Comparison of ENCODE assay signal across 12 cellular contexts in the genomic region with DNA sequence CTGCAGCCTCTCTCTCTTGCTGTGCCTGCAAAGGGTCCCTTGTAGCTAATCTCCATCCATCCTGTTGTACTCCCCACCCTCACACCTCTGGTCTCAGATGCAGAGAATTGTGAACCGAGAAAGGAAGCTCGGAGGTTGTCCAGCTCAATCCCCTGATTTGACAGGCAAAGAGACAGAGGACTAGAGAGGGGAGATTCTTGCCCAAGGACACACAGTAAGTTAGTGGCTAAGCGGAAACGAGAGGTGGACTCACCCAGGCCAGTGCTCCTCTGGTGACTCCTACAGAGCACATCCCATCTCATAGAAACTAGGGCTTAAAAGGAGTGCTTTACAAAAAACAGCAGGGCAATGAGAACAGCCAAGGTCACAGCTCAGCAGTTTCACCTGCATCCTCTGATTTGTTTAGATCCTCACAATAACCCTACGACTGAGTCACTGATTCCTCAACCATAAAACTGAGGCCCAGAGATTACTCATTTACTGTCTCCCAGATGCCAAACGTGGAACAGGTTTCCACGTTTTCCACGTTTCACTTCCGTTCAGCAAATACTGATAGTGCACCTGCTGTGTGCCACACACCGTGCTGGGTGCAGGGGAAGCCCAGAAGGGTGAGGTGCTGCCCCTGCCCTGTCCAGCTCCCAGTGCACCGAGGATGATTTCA. TPM values are rescaled to one million over a fixed set of nuclear protein-coding genes. Genes with fewer than 3 reads are reported as not detected.
A peak's percentile ranks its signal among the peaks of the same experiment; 100 is the strongest.
DNase-seq lines count a peak whose midpoint lies in the region; ATAC-seq and TF ChIP-seq lines count a peak whose summit lies in the region.
"Had no signal": no experiment of that assay in that cellular context is flagged by ENCODE, and none has a peak within 500 bp of the region (broad histone marks: within the 10 kb centered on the region; RNA-seq: fewer than 3 reads in every experiment).

No MANE protein-coding gene starts in this region.

- DNase-seq in DMS53 treated with DMSO at 0.1 percent for 48 hours (lab: John Stamatoyannopoulos, UW; ENCODE audit: unreplicated experiment): peak; percentile 82
- DNase-seq in CD14-positive monocyte (ENCODE audit: low spot score): no peak
- no peak for DNase-seq in stimulated activated CD4-positive, alpha-beta T cell treated with anti-CD3 and anti-CD28 coated beads, Interleukin-2, amount 100 ng/mL, for 48 hours
- DNase-seq in activated T-helper 2 cell treated with anti-CD3 and anti-CD28 coated beads, Interferon-gamma antibody, Interleukin-2, Interleukin-4, amounts not matched to agents 10 μg/mL and 5 μg/mL and 100 μg/mL, durations not matched to agents 14 hours and 24 hours and 36 hours (ENCODE audit: low spot score): no peak
- no peak for DNase-seq in NCI-H446 treated with DMSO at 0.1 percent for 48 hours (lab: John Stamatoyannopoulos, UW)
- DNase-seq: CD8-positive, alpha-beta T cell; SK-N-SH had no signal

- TF ChIP-seq CTCF in CD14-positive monocyte (IDR thresholded peaks at IDR 0.05): no peak

- H3K9me3 Mint-ChIP-seq in activated T-helper 17 cell treated with anti-CD3 and anti-CD28 coated beads, Interleukin-2, amount 50 U/mL, for 72 hours: no peaks in the 10 kb centered on the region
- H3K9me3 Mint-ChIP-seq in CD14-positive monocyte: no peaks in the 10 kb centered on the region
- no peaks in the 10 kb centered on the region for H3K9me3 Mint-ChIP-seq in activated T-helper 2 cell treated with anti-CD3 and anti-CD28 coated beads, Interferon-gamma antibody, Interleukin-2, Interleukin-4, amounts not matched to agents 10 μg/mL and 5 μg/mL and 100 μg/mL, durations not matched to agents 14 hours and 24 hours and 36 hours
- H3K9me3 Mint-ChIP-seq: activated naive CD4-positive, alpha-beta T cell treated with anti-CD3 and anti-CD28 coated beads, Interleukin-2, amount 50 U/mL, for 24 hours; CD8-positive, alpha-beta T cell had no signal

- H3K27me3 Mint-ChIP-seq in activated T-helper 17 cell treated with anti-CD3 and anti-CD28 coated beads, Interleukin-2, amount 50 U/mL, for 72 hours: no peaks in the 10 kb centered on the region
- H3K27me3 Mint-ChIP-seq in CD14-positive monocyte (ENCODE audit: low read depth in 3 of 3): peaks cover 2% of the 10 kb centered on the region in 3 donors
- H3K27me3 Mint-ChIP-seq in activated T-helper 2 cell treated with anti-CD3 and anti-CD28 coated beads, Interferon-gamma antibody, Interleukin-2, Interleukin-4, amounts not matched to agents 10 μg/mL and 5 μg/mL and 100 μg/mL, durations not matched to agents 14 hours and 24 hours and 36 hours (ENCODE audit: low read depth): no peaks in the 10 kb centered on the region
- H3K27me3 Mint-ChIP-seq: activated naive CD4-positive, alpha-beta T cell treated with anti-CD3 and anti-CD28 coated beads, Interleukin-2, amount 50 U/mL, for 24 hours had no signal

- no peaks in the 10 kb centered on the region for H3K4me1 Mint-ChIP-seq in activated T-helper 17 cell treated with anti-CD3 and anti-CD28 coated beads, Interleukin-2, amount 50 U/mL, for 72 hours
- no peaks in the 10 kb centered on the region for H3K4me1 Mint-ChIP-seq in CD14-positive monocyte
- no peaks in the 10 kb centered on the region for H3K4me1 Mint-ChIP-seq in activated T-helper 2 cell treated with anti-CD3 and anti-CD28 coated beads, Interferon-gamma antibody, Interleukin-2, Interleukin-4, amounts not matched to agents 10 μg/mL and 5 μg/mL and 100 μg/mL, durations not matched to agents 14 hours and 24 hours and 36 hours (ENCODE audit: low read depth)
- H3K4me1 Mint-ChIP-seq: activated naive CD4-positive, alpha-beta T cell treated with anti-CD3 and anti-CD28 coated beads, Interleukin-2, amount 50 U/mL, for 24 hours had no signal

- no peak overlapping the region for H3K27ac Mint-ChIP-seq in activated T-helper 17 cell treated with anti-CD3 and anti-CD28 coated beads, Interleukin-2, amount 50 U/mL, for 72 hours
- H3K27ac Mint-ChIP-seq in CD14-positive monocyte: peak overlapping the region in 1 of 7 donors; percentile 55
- no peak overlapping the region for H3K27ac Mint-ChIP-seq in activated T-helper 2 cell treated with anti-CD3 and anti-CD28 coated beads, Interferon-gamma antibody, Interleukin-2, Interleukin-4, amounts not matched to agents 10 μg/mL and 5 μg/mL and 100 μg/mL, durations not matched to agents 14 hours and 24 hours and 36 hours
- H3K27ac Mint-ChIP-seq: CD8-positive, alpha-beta T cell had no signal

- no peaks in the 10 kb centered on the region for H3K36me3 Mint-ChIP-seq in activated T-helper 17 cell treated with anti-CD3 and anti-CD28 coated beads, Interleukin-2, amount 50 U/mL, for 72 hours (ENCODE audit: low read depth)
- no peaks in the 10 kb centered on the region for H3K36me3 Mint-ChIP-seq in CD14-positive monocyte
- H3K36me3 Mint-ChIP-seq in activated T-helper 2 cell treated with anti-CD3 and anti-CD28 coated beads, Interferon-gamma antibody, Interleukin-2, Interleukin-4, amounts not matched to agents 10 μg/mL and 5 μg/mL and 100 μg/mL, durations not matched to agents 14 hours and 24 hours and 36 hours (ENCODE audit: low read depth): no peaks in the 10 kb centered on the region

- ATAC-seq in GM19468 (IDR thresholded peaks at IDR 0.05; ENCODE audit: extremely low read depth, unreplicated experiment) (peak; percentile 45), HG03108 (IDR thresholded peaks at IDR 0.05; ENCODE audit: unreplicated experiment) (peak; percentile 64)
- ATAC-seq in activated T-helper 17 cell treated with anti-CD3 and anti-CD28 coated beads, Interleukin-2, amount 50 U/mL, for 72 hours (replicated peaks): peak; percentile 32
- ATAC-seq: CD8-positive, alpha-beta T cell; gastroesophageal sphincter had no signal

- no peak overlapping the region for H3K4me3 Mint-ChIP-seq in activated T-helper 17 cell treated with anti-CD3 and anti-CD28 coated beads, Interleukin-2, amount 50 U/mL, for 72 hours
- H3K4me3 Mint-ChIP-seq in CD14-positive monocyte: no peak overlapping the region
- no peak overlapping the region for H3K4me3 Mint-ChIP-seq in activated T-helper 2 cell treated with anti-CD3 and anti-CD28 coated beads, Interferon-gamma antibody, Interleukin-2, Interleukin-4, amounts not matched to agents 10 μg/mL and 5 μg/mL and 100 μg/mL, durations not matched to agents 14 hours and 24 hours and 36 hours (ENCODE audit: low read depth)
- H3K4me3 Mint-ChIP-seq: activated naive CD4-positive, alpha-beta T cell treated with anti-CD3 and anti-CD28 coated beads, Interleukin-2, amount 50 U/mL, for 24 hours; CD8-positive, alpha-beta T cell had no signal

- intact Hi-C loops in CD14-positive monocyte (cut with micrococcal nuclease): no loop called here
- intact Hi-C loops in activated T-helper 2 cell treated with anti-CD3 and anti-CD28 coated beads, Interferon-gamma antibody, Interleukin-2, Interleukin-4, amounts not matched to agents 10 μg/mL and 5 μg/mL and 100 μg/mL, durations not matched to agents 14 hours and 24 hours and 36 hours (cut with micrococcal nuclease): no loop called here

RNA-seq across cellular contexts. Expression of a gene that starts 22.1 kb away (rescaled TPM):
- total RNA-seq in activated T-helper 17 cell treated with anti-CD3 and anti-CD28 coated beads, Interleukin-2, amount 50 U/mL, for 72 hours: 1 to 10 TPM; 1.1 TPM
- polyA plus RNA-seq in CD14-positive monocyte: 1 to 10 TPM; 1.4 to 1.5 TPM
- total RNA-seq in activated T-helper 2 cell treated with anti-CD3 and anti-CD28 coated beads, Interferon-gamma antibody, Interleukin-2, Interleukin-4, amounts not matched to agents 10 μg/mL and 5 μg/mL and 100 μg/mL, durations not matched to agents 14 hours and 24 hours and 36 hours: 1.6 and 2.0 TPM in 2 replicates

RNA-seq across cellular contexts. Expression of a gene that starts 38.7 kb away (rescaled TPM):
- total RNA-seq in activated T-helper 17 cell treated with anti-CD3 and anti-CD28 coated beads, Interleukin-2, amount 50 U/mL, for 72 hours: under 1 TPM; 0.53 to 0.67 TPM
- not detected for polyA plus RNA-seq in CD14-positive monocyte
- 0.18 and 0.27 TPM in 2 replicates for total RNA-seq in activated T-helper 2 cell treated with anti-CD3 and anti-CD28 coated beads, Interferon-gamma antibody, Interleukin-2, Interleukin-4, amounts not matched to agents 10 μg/mL and 5 μg/mL and 100 μg/mL, durations not matched to agents 14 hours and 24 hours and 36 hours
